In genomic region chr1:119006406-119007279, GRCh38 we compare ENCODE assay signal across 15 cellular contexts. TPM values are rescaled to one million over a fixed set of nuclear protein-coding genes. Genes with fewer than 3 reads are reported as not detected.
A peak's percentile ranks its signal among the peaks of the same experiment; 100 is the strongest.
DNase-seq lines count a peak whose midpoint lies in the region; ATAC-seq and TF ChIP-seq lines count a peak whose summit lies in the region.
"Had no signal": no experiment of that assay in that cellular context is flagged by ENCODE, and none has a peak within 500 bp of the region (broad histone marks: within the 10 kb centered on the region; RNA-seq: fewer than 3 reads in every experiment).

No MANE protein-coding gene starts in this region.

- H3K27me3 Mint-ChIP-seq in IgD-negative memory B cell, result peaks cover 54% of the 10 kb centered on the region

- no peaks in the 10 kb centered on the region for H3K9me3 ChIP-seq in psoas muscle
- H3K9me3 ChIP-seq: upper lobe of left lung had no signal

- H3K36me3 ChIP-seq in psoas muscle (ENCODE audit: insufficient read depth in 1 of 2, low read depth in 1 of 2), result no peaks in the 10 kb centered on the region
- H3K36me3 ChIP-seq: upper lobe of left lung had no signal

- TF ChIP-seq CTCF in epithelial cell of proximal tubule (conservative IDR thresholded peaks at IDR 0.05; ENCODE audit: low read depth, low read length), result no peak
- no peak for TF ChIP-seq CTCF in psoas muscle (IDR thresholded peaks at IDR 0.05)

- ATAC-seq in psoas muscle, result peak; percentile 21 to 55 (median 30)
- no peak for ATAC-seq in GM19351 (IDR thresholded peaks at IDR 0.05; ENCODE audit: unreplicated experiment)
- ATAC-seq in left lobe of liver, result no peak
- ATAC-seq: naive thymus-derived CD4-positive, alpha-beta T cell; Panc1 had no signal

- intact Hi-C loops in psoas muscle (cut with DNase I), result loop anchor here (5.0 to 10.0 kb wide), 4 partner anchors 704 to 854 kb away; no protein-coding TSS in a partner anchor

- peaks cover 0 to 8% (median 5%) of the 10 kb centered on the region in 3 donors for H3K9me3 Mint-ChIP-seq in IgD-negative memory B cell

- no peak overlapping the region for H3K27ac ChIP-seq in psoas muscle
- H3K27ac ChIP-seq: upper lobe of left lung had no signal

- H3K4me1 ChIP-seq in psoas muscle, result no peaks in the 10 kb centered on the region

- peak overlapping the region in 2 of 3 donors; percentile 73 to 82 for H3K27ac Mint-ChIP-seq in IgD-negative memory B cell

- no peaks in the 10 kb centered on the region for H3K36me3 Mint-ChIP-seq in IgD-negative memory B cell

- peak overlapping the region in 1 of 4 donors; percentile 63 for H3K4me3 Mint-ChIP-seq in IgD-negative memory B cell

- H3K4me1 Mint-ChIP-seq in IgD-negative memory B cell, result peaks cover 5 to 7% (median 7%) of the 10 kb centered on the region in 3 donors

- H3K27me3 ChIP-seq in psoas muscle (ENCODE audit: insufficient read depth in 3 of 3, low read length in 2 of 3), result peaks cover 0 to 27% (median 6%) of the 10 kb centered on the region in 3 donors

- peak; percentile 21 for DNase-seq in NCI-H82 (lab: John Stamatoyannopoulos, UW)
- no peak for DNase-seq in NCI-H82 treated with DMSO at 0.1 percent for 48 hours (lab: John Stamatoyannopoulos, UW; ENCODE audit: unreplicated experiment)
- DNase-seq in epithelial cell of proximal tubule (ENCODE audit: low read depth), result no peak
- no peak for DNase-seq in psoas muscle
- no peak for DNase-seq in UCSD-AML1 (lab: John Stamatoyannopoulos, UW; ENCODE audit: unreplicated experiment)
- DNase-seq in left lobe of liver (ENCODE audit: low spot score), result no peak
- DNase-seq: amygdala; foreskin melanocyte; naive thymus-derived CD4-positive, alpha-beta T cell; NCI-H2171 treated with DMSO at 0.1 percent for 48 hours; T-helper 9 cell had no signal

- 15 to 23% (median 22%) methylated on average over 73 to 81 of the region's 81 CpGs for WGBS in psoas muscle, 3 donors

- H3K4me3 ChIP-seq in epithelial cell of proximal tubule (ENCODE audit: low read depth, low read length) (peak overlapping the region; percentile 19), psoas muscle (peak overlapping the region; percentile 58)
- H3K4me3 ChIP-seq: upper lobe of left lung had no signal

RNA-seq across cellular contexts. Expression of gene TBX15, which starts 18.5 kb away (rescaled TPM):
- polyA plus RNA-seq in IgD-negative memory B cell (not detected), psoas muscle (100 to 1,000 TPM in 1 of 3 donors, 10 to 100 TPM in 2; 37.0 to 105 (median 53.8) TPM)
- total RNA-seq in epithelial cell of proximal tubule (0.07 TPM in 1 of 2 replicates, not detected in the other), psoas muscle (100 to 1,000 TPM in 3 of 4 donors, 10 to 100 TPM in 1; 62.5 to 220 (median 143) TPM), left lobe of liver (15.0 TPM)
- total RNA-seq: naive thymus-derived CD4-positive, alpha-beta T cell had no signal
- polyA plus RNA-seq: naive thymus-derived CD4-positive, alpha-beta T cell had no signal

Comparison
In these comparisons a context has a peak if more than half of its experiments do, and no peak if none do; other contexts are left out.
1. ATAC-seq: peak in psoas muscle (4 of 4); none in GM19351 (single experiment) and left lobe of liver (single experiment).
2. RNA of gene TBX15, which starts 18.5 kb away (total RNA-seq): 62.5 to 220 TPM in psoas muscle and 15.0 TPM in left lobe of liver (single experiment); 0.07 TPM in epithelial cell of proximal tubule; every median in the first group is over 10 times any median in the second.